ENCODE assay signal across 25 cellular contexts in the genomic region with DNA sequence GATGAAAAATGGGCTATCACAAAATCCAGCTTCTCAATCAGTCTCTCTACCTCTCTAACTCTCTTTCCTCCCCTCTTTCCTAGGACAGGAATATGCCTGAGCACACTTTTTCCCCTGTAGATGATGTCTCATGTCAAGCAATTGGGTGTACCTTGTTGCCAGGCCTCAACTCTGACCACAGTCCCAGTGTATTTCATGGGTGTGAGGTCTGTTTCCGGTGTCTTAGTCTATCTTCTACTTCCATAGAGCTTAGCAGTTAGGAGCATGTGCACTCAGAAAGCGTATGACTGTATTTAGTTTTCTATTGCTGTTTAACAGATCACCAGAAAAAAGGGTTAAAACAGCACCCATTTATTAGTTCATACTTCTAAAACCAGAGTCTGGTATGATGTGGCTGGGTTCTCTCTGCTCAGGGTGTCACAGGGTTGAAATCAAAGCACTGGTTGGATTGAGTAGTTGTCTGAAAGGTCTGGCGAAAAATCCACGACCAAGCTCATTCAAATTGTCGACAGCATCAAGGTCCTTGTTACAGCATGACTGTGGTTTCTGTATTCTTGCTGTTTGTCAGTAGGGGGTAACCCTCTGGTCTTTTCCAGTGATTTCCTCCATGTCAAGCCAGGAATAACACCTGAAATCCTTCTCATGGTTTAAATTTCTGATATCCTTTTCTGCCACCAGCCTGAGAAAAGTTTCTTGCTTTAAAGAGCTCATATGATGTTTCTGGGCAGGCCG.
DNase-seq lines count a peak whose midpoint lies in the region; ATAC-seq lines count a peak whose summit lies in the region.
"Had no signal": no experiment of that assay in that cellular context is flagged by ENCODE, and none has a peak within 500 bp of the region (broad histone marks: within the 10 kb centered on the region; RNA-seq: fewer than 3 reads in every experiment).

No MANE protein-coding gene starts in this region.

- peak; percentile 12 for DNase-seq in Daoy (ENCODE audit: low read depth)
- DNase-seq in Karpas-422: peak; percentile 51
- DNase-seq in astrocyte of the hippocampus (ENCODE audit: low read depth, low spot score): peak; percentile 86
- peak; percentile 51 for DNase-seq in mesendoderm
- DNase-seq in HUDEP-2 (lab: John Stamatoyannopoulos, UW; ENCODE audit: unreplicated experiment in 76 of 76): no peak
- DNase-seq in NAMALWA (ENCODE audit: low spot score): no peak
- DNase-seq in NCI-H1092 (lab: John Stamatoyannopoulos, UW): no peak
- DNase-seq: activated CD4-positive, alpha-beta T cell treated with anti-CD3 and anti-CD28 coated beads for 4 hours; activated effector memory CD4-positive, alpha-beta T cell treated with anti-CD3 and anti-CD28 coated beads, Interleukin-2, amount 50 U/mL, for 16 hours; activated naive CD8-positive, alpha-beta T cell treated with anti-CD3 and anti-CD28 coated beads, Interleukin-2, amount 10 ng/mL, durations not matched to agents 7 days and 5 days; activated T-cell treated with anti-CD3 and anti-CD28 coated beads, Interleukin-2, amount 50 U/mL, for 1 hour; AML-193; CD4-positive, alpha-beta T cell; cerebellar nuclear complex; H9; Kasumi-1; left ventricle myocardium inferior; NCI-H146; NCI-H446 treated with DMSO at 0.1 percent for 48 hours; NCI-H774; stimulated activated CD4-positive, alpha-beta T cell treated with anti-CD3 and anti-CD28 coated beads, Interleukin-4, amount 100 ng/mL, for 24 hours had no signal

- no peak overlapping the region for H2BK15ac ChIP-seq in mesendoderm (replicated peaks; ENCODE audit: low read depth)

- ATAC-seq in GM19452 (IDR thresholded peaks at IDR 0.05; ENCODE audit: unreplicated experiment): no peak
- ATAC-seq: esophagus mucosa had no signal

- H3K79me2 ChIP-seq in Karpas-422 (ENCODE audit: low read length) (no peaks in the 10 kb centered on the region), mesendoderm (ENCODE audit: control insufficient read depth, insufficient read depth, low read length) (no peaks in the 10 kb centered on the region)

- H3K9me3 ChIP-seq in Karpas-422 (ENCODE audit: low read length): no peaks in the 10 kb centered on the region
- H3K9me3 ChIP-seq: ascending aorta, left ventricle myocardium inferior, tibial nerve had no signal

- H3K9ac ChIP-seq in Karpas-422 (ENCODE audit: low read length) (no peak overlapping the region), mesendoderm (ENCODE audit: low read length) (no peak overlapping the region)

- H3K36me3 ChIP-seq in Karpas-422 (ENCODE audit: insufficient read depth, low read length) (no peaks in the 10 kb centered on the region), mesendoderm (ENCODE audit: control insufficient read depth, insufficient read depth, low read length) (no peaks in the 10 kb centered on the region)
- H3K36me3 ChIP-seq: ascending aorta, left ventricle myocardium inferior, tibial nerve had no signal

- H4K8ac ChIP-seq in mesendoderm (ENCODE audit: low read depth, low read length): no peak overlapping the region

- no CpG with 5 or more reads among the region's 6 CpGs for WGBS in mesendoderm (ENCODE audit: extremely low coverage, insufficient coverage, low lambda C conversion rate)

- no peaks in the 10 kb centered on the region for H3K79me1 ChIP-seq in mesendoderm (ENCODE audit: low read length)

- H3K27ac ChIP-seq in Karpas-422 (ENCODE audit: low read length) (peak overlapping the region; percentile 55; the same call in 1 of the 2 replicates), mesendoderm (ENCODE audit: low read depth, low read length) (no peak overlapping the region)
- H3K27ac ChIP-seq: ascending aorta, left ventricle myocardium inferior had no signal

- H3K23ac ChIP-seq in mesendoderm (ENCODE audit: low read length): no peak overlapping the region

- no peak overlapping the region for H3K4me3 ChIP-seq in Karpas-422 (ENCODE audit: low read length)
- H3K4me3 ChIP-seq in mesendoderm (ENCODE audit: low read length): no peak overlapping the region
- H3K4me3 ChIP-seq: ascending aorta, left ventricle myocardium inferior, tibial nerve had no signal

- H3K4me1 ChIP-seq in Karpas-422 (ENCODE audit: low read length): peaks cover 64% of the 10 kb centered on the region
- no peaks in the 10 kb centered on the region for H3K4me1 ChIP-seq in mesendoderm (ENCODE audit: control insufficient read depth, low read depth, low read length)
- H3K4me1 ChIP-seq: ascending aorta had no signal

- H3K56ac ChIP-seq in mesendoderm (ENCODE audit: low read length): no peak overlapping the region

- H3K9me2 ChIP-seq in Karpas-422 (replicated peaks; ENCODE audit: insufficient read depth, low read length): no peaks in the 10 kb centered on the region

- no peak overlapping the region for H3K4ac ChIP-seq in mesendoderm (ENCODE audit: low read depth, low read length)

- no peak overlapping the region for H3K18ac ChIP-seq in mesendoderm (ENCODE audit: low read length)

- no peak overlapping the region for H2AK5ac ChIP-seq in mesendoderm (ENCODE audit: low read length)

- no peaks in the 10 kb centered on the region for H3K27me3 ChIP-seq in Karpas-422 (ENCODE audit: low read length)
- no peaks in the 10 kb centered on the region for H3K27me3 ChIP-seq in mesendoderm (ENCODE audit: insufficient read depth, low read length, poor library complexity)
- H3K27me3 ChIP-seq: ascending aorta, tibial nerve had no signal

- H2BK120ac ChIP-seq in mesendoderm (ENCODE audit: low read depth, low read length): no peak overlapping the region

- no peaks in the 10 kb centered on the region for H4K20me1 ChIP-seq in Karpas-422 (ENCODE audit: insufficient read depth, low read depth, low read length)

- no peak overlapping the region for H4K5ac ChIP-seq in mesendoderm (ENCODE audit: low read length)

- H3K4me2 ChIP-seq in Karpas-422 (ENCODE audit: low read depth, low read length, poor library complexity, severe bottlenecking) (no peak overlapping the region), mesendoderm (ENCODE audit: low read length) (no peak overlapping the region)

- H2BK5ac ChIP-seq in mesendoderm (ENCODE audit: low read length): no peak overlapping the region

- H2AFZ ChIP-seq in Karpas-422 (ENCODE audit: low read length): peak overlapping the region; percentile 92

Comparison
In these comparisons a context has a peak if more than half of its experiments do, and no peak if none do; other contexts are left out.
1. DNase-seq: peak in Daoy (single experiment), Karpas-422 (single experiment), astrocyte of the hippocampus (single experiment) and mesendoderm (single experiment); none in HUDEP-2 (0 of 76), NAMALWA (single experiment) and NCI-H1092 (single experiment).